Comparison of ENCODE assay signal across 8 cellular contexts in the genomic region with DNA sequence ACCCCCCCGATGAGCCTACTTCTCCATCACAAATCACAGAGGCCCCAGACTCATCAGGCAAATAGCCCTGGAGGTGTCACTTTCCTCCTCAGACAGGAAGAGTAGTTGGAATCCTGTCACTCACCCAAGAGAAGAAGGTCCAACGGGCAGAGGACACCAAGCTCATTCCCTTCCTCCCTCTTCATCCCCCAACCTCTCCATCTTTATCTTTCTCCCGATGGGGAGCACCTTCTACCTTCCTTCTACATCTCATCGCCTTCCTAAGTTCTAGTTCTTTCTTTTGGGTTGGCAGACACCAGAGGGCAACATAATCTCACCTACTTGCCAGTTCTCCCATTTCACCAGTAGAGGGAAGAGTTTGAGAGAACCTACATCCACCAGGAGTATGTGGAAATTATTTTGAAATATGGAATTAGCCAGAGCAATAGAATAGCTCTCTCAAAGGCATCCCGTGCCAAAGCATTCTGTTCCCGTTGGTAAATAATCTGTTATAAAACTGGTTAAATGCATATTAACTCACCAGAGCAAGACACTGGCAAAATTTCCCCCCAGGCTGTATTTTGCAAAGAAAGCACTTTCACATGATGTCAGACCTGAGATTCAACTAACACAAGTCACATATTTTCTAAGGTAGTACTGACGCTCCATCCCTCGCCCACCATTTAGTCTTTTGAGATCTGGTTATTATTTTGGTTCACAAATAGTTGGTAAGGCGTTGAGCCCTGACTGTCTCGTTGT. TPM values are rescaled to one million over a fixed set of nuclear protein-coding genes. Genes with fewer than 3 reads are reported as not detected.
A peak's percentile ranks its signal among the peaks of the same experiment; 100 is the strongest.
DNase-seq lines count a peak whose midpoint lies in the region; ATAC-seq lines count a peak whose summit lies in the region.

No MANE protein-coding gene starts in this region.

- H4K20me1 ChIP-seq in Karpas-422 (ENCODE audit: insufficient read depth, low read depth, low read length): no peaks in the 10 kb centered on the region

- H3K4me2 ChIP-seq in Karpas-422 (ENCODE audit: low read depth, low read length, poor library complexity, severe bottlenecking) (peak overlapping the region; percentile 29), mesendoderm (ENCODE audit: low read length) (no peak overlapping the region)

- H2AK5ac ChIP-seq in mesendoderm (ENCODE audit: low read length): no peak overlapping the region

- H3K79me2 ChIP-seq in Karpas-422 (ENCODE audit: low read length) (no peaks in the 10 kb centered on the region), mesendoderm (ENCODE audit: control insufficient read depth, insufficient read depth, low read length) (no peaks in the 10 kb centered on the region)

- no peaks in the 10 kb centered on the region for H3K9me2 ChIP-seq in Karpas-422 (replicated peaks; ENCODE audit: insufficient read depth, low read length)

- no peaks in the 10 kb centered on the region for H3K9me3 ChIP-seq in Karpas-422 (ENCODE audit: low read length)

- no peak for DNase-seq in activated CD4-positive, CD25-positive, alpha-beta regulatory T cell treated with anti-CD3 and anti-CD28 coated beads, Interleukin-2, amount 50 U/mL, for 72 hours
- DNase-seq in Karpas-422 (peak; percentile 85), RKO (ENCODE audit: low spot score) (peak; percentile 65), dermis microvascular lymphatic vessel endothelial cell (ENCODE audit: low read depth in 2 of 2) (peak; percentile 76 to 77), mesendoderm (peak; percentile 84)
- no peak for DNase-seq in activated CD8-positive, alpha-beta memory T cell treated with anti-CD3 and anti-CD28 coated beads for 24 hours

- H2BK120ac ChIP-seq in mesendoderm (ENCODE audit: low read depth, low read length): no peak overlapping the region

- no peak overlapping the region for H4K5ac ChIP-seq in mesendoderm (ENCODE audit: low read length)

- H3K27ac ChIP-seq in Karpas-422 (ENCODE audit: low read length) (no peak overlapping the region), mesendoderm (ENCODE audit: low read depth, low read length) (no peak overlapping the region)

- ATAC-seq in activated CD4-positive, CD25-positive, alpha-beta regulatory T cell treated with anti-CD3 and anti-CD28 coated beads, Interleukin-2, amount 50 U/mL, for 24 hours: peak; percentile 23 to 57
- peak; percentile 92 for ATAC-seq in GM21447 (IDR thresholded peaks at IDR 0.05; ENCODE audit: unreplicated experiment)

- no peak overlapping the region for H2BK5ac ChIP-seq in mesendoderm (ENCODE audit: low read length)

- H2AFZ ChIP-seq in Karpas-422 (ENCODE audit: low read length): peak overlapping the region; percentile 48; the same call in 1 of the 2 replicates

- H3K18ac ChIP-seq in mesendoderm (ENCODE audit: low read length): no peak overlapping the region

- WGBS in mesendoderm (ENCODE audit: extremely low coverage, insufficient coverage, low lambda C conversion rate): no CpG with 5 or more reads among the region's 10 CpGs

- H3K4me1 ChIP-seq in Karpas-422 (ENCODE audit: low read length): peaks cover 17% of the 10 kb centered on the region
- peaks cover 3% of the 10 kb centered on the region for H3K4me1 ChIP-seq in mesendoderm (ENCODE audit: control insufficient read depth, low read depth, low read length)

- H3K56ac ChIP-seq in mesendoderm (ENCODE audit: low read length): peak overlapping the region; percentile 15

- H3K4ac ChIP-seq in mesendoderm (ENCODE audit: low read depth, low read length): no peak overlapping the region

- no peak overlapping the region for H2BK15ac ChIP-seq in mesendoderm (replicated peaks; ENCODE audit: low read depth)

- no peak overlapping the region for H3K4me3 ChIP-seq in Karpas-422 (ENCODE audit: low read length)
- H3K4me3 ChIP-seq in mesendoderm (ENCODE audit: low read length): no peak overlapping the region

- H3K9ac ChIP-seq in Karpas-422 (ENCODE audit: low read length) (peak overlapping the region; percentile 14; the same call in 1 of the 2 replicates), mesendoderm (ENCODE audit: low read length) (no peak overlapping the region)

- H3K79me1 ChIP-seq in mesendoderm (ENCODE audit: low read length): no peaks in the 10 kb centered on the region

- no peak overlapping the region for H4K8ac ChIP-seq in mesendoderm (ENCODE audit: low read depth, low read length)

- no peaks in the 10 kb centered on the region for H3K27me3 ChIP-seq in Karpas-422 (ENCODE audit: low read length)
- H3K27me3 ChIP-seq in mesendoderm (ENCODE audit: insufficient read depth, low read length, poor library complexity): no peaks in the 10 kb centered on the region

- H3K23ac ChIP-seq in mesendoderm (ENCODE audit: low read length): no peak overlapping the region

- H3K36me3 ChIP-seq in Karpas-422 (ENCODE audit: insufficient read depth, low read length) (no peaks in the 10 kb centered on the region), mesendoderm (ENCODE audit: control insufficient read depth, insufficient read depth, low read length) (no peaks in the 10 kb centered on the region)

RNA-seq across cellular contexts. Expression of a gene that starts 55.0 kb away (rescaled TPM):
- total RNA-seq in Karpas-422 (2014; rRNA removed; shearing (Covaris generic); ENCODE audit: low replicate concordance): not detected in 2 replicates
- total RNA-seq in dermis microvascular lymphatic vessel endothelial cell: under 0.01 TPM in 2 replicates
- polyA plus RNA-seq in mesendoderm (2013, experiment 1 of 2): 10.9 TPM
- polyA plus RNA-seq in mesendoderm (2013, experiment 2 of 2): 11.0 TPM

Comparison
In these comparisons a context has a peak if more than half of its experiments do, and no peak if none do; other contexts are left out.
1. DNase-seq: peak in Karpas-422 (single experiment), RKO (single experiment), dermis microvascular lymphatic vessel endothelial cell (2 of 2) and mesendoderm (single experiment); none in activated CD4-positive, CD25-positive, alpha-beta regulatory T cell treated with anti-CD3 and anti-CD28 coated beads, Interleukin-2, amount 50 U/mL, for 72 hours (single experiment) and activated CD8-positive, alpha-beta memory T cell treated with anti-CD3 and anti-CD28 coated beads for 24 hours (single experiment).